ENCODE assay signal across 10 cellular contexts in the genomic region with DNA sequence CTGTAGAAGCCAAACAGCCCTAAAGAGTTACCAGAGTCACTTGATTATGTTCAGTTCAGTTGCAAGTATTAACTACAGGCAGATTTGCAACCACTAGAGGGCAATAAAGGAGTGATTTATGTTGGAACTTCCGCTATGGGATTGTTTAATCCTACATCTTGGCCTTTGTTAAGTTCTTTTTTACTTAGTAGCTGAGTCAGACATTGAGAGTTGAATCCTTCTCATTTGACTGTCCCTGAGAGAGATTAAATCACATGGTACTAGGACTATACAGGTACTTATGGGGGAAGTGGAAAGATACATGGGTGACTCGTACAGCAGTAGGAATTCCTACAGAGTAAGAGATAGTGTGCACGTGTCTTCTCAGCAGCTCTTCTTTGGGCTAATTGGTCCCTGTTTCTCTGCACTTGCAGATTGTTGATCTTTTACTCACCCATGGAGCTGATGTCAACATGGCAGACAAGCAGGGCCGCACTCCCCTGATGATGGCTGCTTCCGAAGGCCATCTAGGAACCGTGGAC. TPM values are rescaled to one million over a fixed set of nuclear protein-coding genes. Genes with fewer than 3 reads are reported as not detected.
DNase-seq lines count a peak whose midpoint lies in the region; ATAC-seq and TF ChIP-seq lines count a peak whose summit lies in the region.
"Had no signal": no experiment of that assay in that cellular context is flagged by ENCODE, and none has a peak within 500 bp of the region (broad histone marks: within the 10 kb centered on the region; RNA-seq: fewer than 3 reads in every experiment).

No MANE protein-coding gene starts in this region.

- H3K27ac Mint-ChIP-seq in activated CD4-positive, alpha-beta T cell treated with anti-CD3 and anti-CD28 coated beads, Interleukin-2, amount 10 ng/mL, durations not matched to agents 24 days and 14 days: no peak overlapping the region
- H3K27ac Mint-ChIP-seq: activated naive CD8-positive, alpha-beta T cell treated with anti-CD3 and anti-CD28 coated beads, Interleukin-2, amount 10 ng/mL, durations not matched to agents 7 days and 5 days; stimulated activated naive CD8-positive, alpha-beta T cell treated with anti-CD3 and anti-CD28 coated beads, Interleukin-15, Interleukin-2, amounts not matched to agents 100 ng/mL and 50 ng/mL, for 24 hours had no signal

- peaks cover 14% of the 10 kb centered on the region for H3K27me3 Mint-ChIP-seq in activated CD4-positive, alpha-beta T cell treated with anti-CD3 and anti-CD28 coated beads, Interleukin-2, amount 10 ng/mL, durations not matched to agents 24 days and 14 days
- H3K27me3 Mint-ChIP-seq: activated naive CD8-positive, alpha-beta T cell treated with anti-CD3 and anti-CD28 coated beads, Interleukin-2, amount 10 ng/mL, durations not matched to agents 7 days and 5 days; stimulated activated naive CD8-positive, alpha-beta T cell treated with anti-CD3 and anti-CD28 coated beads, Interleukin-15, Interleukin-2, amounts not matched to agents 100 ng/mL and 50 ng/mL, for 24 hours had no signal

- H3K36me3 Mint-ChIP-seq in activated CD4-positive, alpha-beta T cell treated with anti-CD3 and anti-CD28 coated beads, Interleukin-2, amount 10 ng/mL, durations not matched to agents 24 days and 14 days (ENCODE audit: low read depth): no peaks in the 10 kb centered on the region
- H3K36me3 Mint-ChIP-seq: activated naive CD8-positive, alpha-beta T cell treated with anti-CD3 and anti-CD28 coated beads, Interleukin-2, amount 10 ng/mL, durations not matched to agents 7 days and 5 days had no signal

- no peaks in the 10 kb centered on the region for H3K9me3 Mint-ChIP-seq in activated CD4-positive, alpha-beta T cell treated with anti-CD3 and anti-CD28 coated beads, Interleukin-2, amount 10 ng/mL, durations not matched to agents 24 days and 14 days
- H3K9me3 Mint-ChIP-seq: activated naive CD8-positive, alpha-beta T cell treated with anti-CD3 and anti-CD28 coated beads, Interleukin-2, amount 10 ng/mL, durations not matched to agents 7 days and 5 days; stimulated activated naive CD8-positive, alpha-beta T cell treated with anti-CD3 and anti-CD28 coated beads, Interleukin-15, Interleukin-2, amounts not matched to agents 100 ng/mL and 50 ng/mL, for 24 hours had no signal

- 82 to 89% (median 83%) methylated on average over 6 of the region's 6 CpGs for WGBS in ovary, 3 donors
- WGBS in lower leg skin, 2 donors: 73 to 78% methylated on average over 6 of the region's 6 CpGs

- no peak overlapping the region for H3K4me3 Mint-ChIP-seq in activated CD4-positive, alpha-beta T cell treated with anti-CD3 and anti-CD28 coated beads, Interleukin-2, amount 10 ng/mL, durations not matched to agents 24 days and 14 days
- H3K4me3 Mint-ChIP-seq: activated naive CD8-positive, alpha-beta T cell treated with anti-CD3 and anti-CD28 coated beads, Interleukin-2, amount 10 ng/mL, durations not matched to agents 7 days and 5 days; stimulated activated naive CD8-positive, alpha-beta T cell treated with anti-CD3 and anti-CD28 coated beads, Interleukin-15, Interleukin-2, amounts not matched to agents 100 ng/mL and 50 ng/mL, for 24 hours had no signal

- peaks cover 2% of the 10 kb centered on the region for H3K4me1 Mint-ChIP-seq in activated CD4-positive, alpha-beta T cell treated with anti-CD3 and anti-CD28 coated beads, Interleukin-2, amount 10 ng/mL, durations not matched to agents 24 days and 14 days

- H3K4me3 ChIP-seq in NB4 (ENCODE audit: low read depth, low read length) (no peak overlapping the region), ovary (no peak overlapping the region), lower leg skin (ENCODE audit: low read depth, poor library complexity, severe bottlenecking) (no peak overlapping the region)

- H3K9me3 ChIP-seq in ovary: no peaks in the 10 kb centered on the region

- H3K27ac ChIP-seq in ovary: no peak overlapping the region

- no peaks in the 10 kb centered on the region for H3K27me3 ChIP-seq in ovary

- H3K36me3 ChIP-seq in ovary: no peaks in the 10 kb centered on the region

- intact Hi-C loops in activated CD4-positive, alpha-beta T cell treated with anti-CD3 and anti-CD28 coated beads, Interleukin-2, amount 10 ng/mL, durations not matched to agents 24 days and 14 days (cut with micrococcal nuclease): loop anchor here (1.0 to 10.0 kb wide), 5 partner anchors 131 to 734 kb away; no protein-coding TSS in a partner anchor
- intact Hi-C loops in ovary (cut with DNase I) (loop anchor here in 2 of 4 donors (5.0 to 10.0 kb wide), 2 partner anchors 441 to 704 kb away; a partner anchor contains a TSS), lower leg skin (cut with DNase I; ENCODE audit: low total_unique reads) (no loop called here)

- TF ChIP-seq EP300 in ovary (IDR thresholded peaks at IDR 0.05): no peak

- peak; percentile 66 for TF ChIP-seq CTCF in NB4 (IDR thresholded peaks at IDR 0.05; ENCODE audit: low read depth, low read length)
- TF ChIP-seq CTCF in ovary (IDR thresholded peaks at IDR 0.05): peak in 2 of 3 donors; percentile 14 to 33
- no peak for TF ChIP-seq CTCF in lower leg skin (IDR thresholded peaks at IDR 0.05)

- DNase-seq in activated CD4-positive, alpha-beta T cell treated with anti-CD3 and anti-CD28 coated beads, Interleukin-2, amount 10 ng/mL, durations not matched to agents 24 days and 14 days: peak; percentile 72
- DNase-seq in activated CD4-positive, alpha-beta T cell treated with anti-CD3 and anti-CD28 coated beads, Interleukin-2, amount 50 U/mL, for 48 hours: no peak
- peak; percentile 75 for DNase-seq in NB4 (ENCODE audit: low read depth)
- peak; percentile 89 for DNase-seq in fibroblast of peridontal ligament (ENCODE audit: extremely low read depth)
- no peak for DNase-seq in ovary
- DNase-seq in lower leg skin (ENCODE audit: low spot score in 2 of 2): no peak
- DNase-seq: activated naive CD8-positive, alpha-beta T cell treated with anti-CD3 and anti-CD28 coated beads, Interleukin-2, amount 10 ng/mL, durations not matched to agents 7 days and 5 days had no signal

- TF ChIP-seq POLR2A in NB4 (IDR thresholded peaks at IDR 0.05; ENCODE audit: extremely low read depth, insufficient read length) (no peak), ovary (IDR thresholded peaks at IDR 0.05) (no peak), lower leg skin (IDR thresholded peaks at IDR 0.05) (no peak)

- peak; percentile 57 for ATAC-seq in SK-N-SH treated with all-trans-retinoic acid at 6 μM for 48 hours
- no peak for ATAC-seq in GM21737 (IDR thresholded peaks at IDR 0.05; ENCODE audit: unreplicated experiment)

- peaks cover 7% of the 10 kb centered on the region for H3K4me1 ChIP-seq in ovary (ENCODE audit: insufficient read depth)

TF ChIP-seq in SK-N-SH treated with all-trans-retinoic acid at 6 μM for 48 hours, 23 proteins besides CTCF, POLR2A, EP300 and RAD21 (continues in another document):
- TF ChIP-seq, protein P1, sequence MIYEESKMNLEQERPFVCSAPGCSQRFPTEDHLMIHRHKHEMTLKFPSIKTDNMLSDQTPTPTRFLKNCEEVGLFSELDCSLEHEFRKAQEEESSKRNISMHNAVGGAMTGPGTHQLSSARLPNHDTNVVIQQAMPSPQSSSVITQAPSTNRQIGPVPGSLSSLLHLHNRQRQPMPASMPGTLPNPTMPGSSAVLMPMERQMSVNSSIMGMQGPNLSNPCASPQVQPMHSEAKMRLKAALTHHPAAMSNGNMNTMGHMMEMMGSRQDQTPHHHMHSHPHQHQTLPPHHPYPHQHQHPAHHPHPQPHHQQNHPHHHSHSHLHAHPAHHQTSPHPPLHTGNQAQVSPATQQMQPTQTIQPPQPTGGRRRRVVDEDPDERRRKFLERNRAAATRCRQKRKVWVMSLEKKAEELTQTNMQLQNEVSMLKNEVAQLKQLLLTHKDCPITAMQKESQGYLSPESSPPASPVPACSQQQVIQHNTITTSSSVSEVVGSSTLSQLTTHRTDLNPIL (CRISPR knock-in tag; IDR thresholded peaks at IDR 0.05; ENCODE audit: low read depth): no peak
- TF ChIP-seq TOX (CRISPR knock-in tag; IDR thresholded peaks at IDR 0.05; ENCODE audit: borderline replicate concordance): peak; percentile 3; the same call in 1 of the 2 replicates
- no peak for TF ChIP-seq ARNTL (CRISPR knock-in tag; IDR thresholded peaks at IDR 0.05; ENCODE audit: borderline replicate concordance, low read depth)
- 0 out of 2 replicates have a peak, but pooled peaks have one; percentile 6 for TF ChIP-seq ISL1 (CRISPR knock-in tag; IDR thresholded peaks at IDR 0.05)
- no peak for TF ChIP-seq ESRRG (CRISPR knock-in tag; IDR thresholded peaks at IDR 0.05)
- peak; percentile 63; the same call in 1 of the 2 replicates for TF ChIP-seq ZC3H10 (CRISPR knock-in tag; IDR thresholded peaks at IDR 0.05)
- TF ChIP-seq SNAI2 (CRISPR knock-in tag; IDR thresholded peaks at IDR 0.05): peak; percentile 63; the same call in 1 of the 2 replicates
- TF ChIP-seq, protein P2, sequence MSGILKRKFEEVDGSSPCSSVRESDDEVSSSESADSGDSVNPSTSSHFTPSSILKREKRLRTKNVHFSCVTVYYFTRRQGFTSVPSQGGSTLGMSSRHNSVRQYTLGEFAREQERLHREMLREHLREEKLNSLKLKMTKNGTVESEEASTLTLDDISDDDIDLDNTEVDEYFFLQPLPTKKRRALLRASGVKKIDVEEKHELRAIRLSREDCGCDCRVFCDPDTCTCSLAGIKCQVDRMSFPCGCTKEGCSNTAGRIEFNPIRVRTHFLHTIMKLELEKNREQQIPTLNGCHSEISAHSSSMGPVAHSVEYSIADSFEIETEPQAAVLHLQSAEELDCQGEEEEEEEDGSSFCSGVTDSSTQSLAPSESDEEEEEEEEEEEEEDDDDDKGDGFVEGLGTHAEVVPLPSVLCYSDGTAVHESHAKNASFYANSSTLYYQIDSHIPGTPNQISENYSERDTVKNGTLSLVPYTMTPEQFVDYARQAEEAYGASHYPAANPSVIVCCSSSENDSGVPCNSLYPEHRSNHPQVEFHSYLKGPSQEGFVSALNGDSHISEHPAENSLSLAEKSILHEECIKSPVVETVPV (CRISPR knock-in tag; IDR thresholded peaks at IDR 0.05): no peak
- TF ChIP-seq RARB (CRISPR knock-in tag; IDR thresholded peaks at IDR 0.05): no peak
- TF ChIP-seq ZFP30 (CRISPR knock-in tag; IDR thresholded peaks at IDR 0.05): no peak
- 0 out of 2 replicates have a peak, but pooled peaks have one; percentile 58 for TF ChIP-seq ZFP3 (CRISPR knock-in tag; IDR thresholded peaks at IDR 0.05)
- no peak for TF ChIP-seq ZNF70 (CRISPR knock-in tag; IDR thresholded peaks at IDR 0.05)

RNA-seq across cellular contexts. Expression of a gene that starts 40.3 kb away (rescaled TPM):
- 1.7 and 2.0 TPM in 2 replicates for total RNA-seq in activated CD4-positive, alpha-beta T cell treated with anti-CD3 and anti-CD28 coated beads, Interleukin-2, amount 10 ng/mL, durations not matched to agents 24 days and 14 days
- total RNA-seq in ovary (10 to 100 TPM in 6 of 7 donors, 1 to 10 TPM in 1; 9.3 to 43.8 (median 18.8) TPM), lower leg skin (10 to 100 TPM; 41.7 to 74.6 (median 56.4) TPM)
- polyA plus RNA-seq in ovary: 10 to 100 TPM in 1 of 2 donors, 1 to 10 TPM in 1; 8.6 to 10.5 TPM

Comparison
In these comparisons a context has a peak if more than half of its experiments do, and no peak if none do; other contexts are left out.
1. DNase-seq: peak in activated CD4-positive, alpha-beta T cell treated with anti-CD3 and anti-CD28 coated beads, Interleukin-2, amount 10 ng/mL, durations not matched to agents 24 days and 14 days (single experiment), NB4 (single experiment) and fibroblast of peridontal ligament (single experiment); none in activated CD4-positive, alpha-beta T cell treated with anti-CD3 and anti-CD28 coated beads, Interleukin-2, amount 50 U/mL, for 48 hours (0 of 2), ovary (0 of 5) and lower leg skin (0 of 2).
2. CTCF ChIP-seq: peak in NB4 (single experiment) and ovary (2 of 3); none in lower leg skin (0 of 3).